Comparison of ENCODE assay signal across 23 cellular contexts in genomic region chr22:36116127-36116526, GRCh38. TPM values are rescaled to one million over a fixed set of nuclear protein-coding genes. Genes with fewer than 3 reads are reported as not detected.
DNase-seq lines count a peak whose midpoint lies in the region; ATAC-seq, FAIRE-seq and TF ChIP-seq lines count a peak whose summit lies in the region.
"Had no signal": no experiment of that assay in that cellular context is flagged by ENCODE, and none has a peak within 500 bp of the region (broad histone marks: within the 10 kb centered on the region; RNA-seq: fewer than 3 reads in every experiment).

No MANE protein-coding gene starts in this region.

- no peaks in the 10 kb centered on the region for H3K4me1 ChIP-seq in kidney (ENCODE audit: control insufficient read depth in 1 of 2, insufficient read depth in 1 of 2, low read depth in 1 of 2, low read length in 2 of 2)
- H3K4me1 ChIP-seq in thyroid gland, result peaks cover 3 to 14% of the 10 kb centered on the region in 2 donors
- no peaks in the 10 kb centered on the region for H3K4me1 ChIP-seq in lower lobe of right lung

- H3K36me3 Mint-ChIP-seq in activated CD8-positive, alpha-beta T cell treated with anti-CD3 and anti-CD28 coated beads for 36 hours (ENCODE audit: low read depth), result no peaks in the 10 kb centered on the region
- H3K36me3 Mint-ChIP-seq: CD4-positive, alpha-beta memory T cell had no signal

- intact Hi-C loops in kidney (cut with DNase I) (no loop called here), thyroid gland (cut with DNase I) (no loop called here), lower lobe of right lung (cut with DNase I) (no loop called here)
- intact Hi-C loops in activated CD8-positive, alpha-beta T cell treated with anti-CD3 and anti-CD28 coated beads for 36 hours (cut with micrococcal nuclease), result no loop called here

- H3K4me3 ChIP-seq in kidney (ENCODE audit: low read length in 2 of 2) (no peak overlapping the region), thyroid gland (replicated peaks in 1 of 3) (no peak overlapping the region), lower lobe of right lung (no peak overlapping the region)
- H3K4me3 ChIP-seq: GM12878, MG63, PC-9 had no signal

- no peak overlapping the region for H3K27ac ChIP-seq in kidney (ENCODE audit: low read depth in 2 of 2, low read length in 2 of 2)
- H3K27ac ChIP-seq in thyroid gland, result peak overlapping the region; percentile 80 to 84 (median 84)
- no peak overlapping the region for H3K27ac ChIP-seq in lower lobe of right lung
- H3K27ac ChIP-seq: PC-9 had no signal

- WGBS in thyroid gland, 2 donors, result 62 to 71% methylated on average over 2 of the region's 2 CpGs

- TF ChIP-seq CTCF in kidney (IDR thresholded peaks at IDR 0.05; ENCODE audit: borderline replicate concordance, extremely low read depth, insufficient read depth), result no peak
- TF ChIP-seq CTCF in thyroid gland (IDR thresholded peaks at IDR 0.05), result no peak
- no peak for TF ChIP-seq CTCF in activated CD8-positive, alpha-beta T cell treated with anti-CD3 and anti-CD28 coated beads for 36 hours (IDR thresholded peaks at IDR 0.05)
- TF ChIP-seq CTCF in lower lobe of right lung (IDR thresholded peaks at IDR 0.05), result no peak

- H3K4me1 Mint-ChIP-seq in activated CD8-positive, alpha-beta T cell treated with anti-CD3 and anti-CD28 coated beads for 36 hours (ENCODE audit: low read depth), result no peaks in the 10 kb centered on the region
- H3K4me1 Mint-ChIP-seq: CD4-positive, alpha-beta memory T cell had no signal

- H3K9ac ChIP-seq in kidney (ENCODE audit: low read length in 2 of 2), result no peak overlapping the region

- H3K9me3 ChIP-seq in kidney (ENCODE audit: control insufficient read depth in 1 of 2, low read length in 2 of 2), result no peaks in the 10 kb centered on the region
- H3K9me3 ChIP-seq in thyroid gland, result no peaks in the 10 kb centered on the region
- H3K9me3 ChIP-seq in lower lobe of right lung, result no peaks in the 10 kb centered on the region
- H3K9me3 ChIP-seq: MG63 had no signal

- no peak for TF ChIP-seq POLR2A in thyroid gland (IDR thresholded peaks at IDR 0.05)

- DNase-seq in amniotic epithelial cell (ENCODE audit: low read depth) (peak; percentile 6), kidney (peak; percentile 18), thyroid gland (peak in 1 of 2 donors; percentile 19), lower lobe of right lung (no peak)
- no peak for DNase-seq in activated CD8-positive, alpha-beta T cell treated with anti-CD3 and anti-CD28 coated beads for 36 hours
- DNase-seq: C1 segment of cervical spinal cord; CD4-positive, alpha-beta memory T cell; COR-L47; DMS53; KG1; MG63; NCI-H2029; NCI-H446 treated with DMSO at 0.1 percent for 48 hours; NCI-H526; NCI-H82; NK-92 treated with Interleukin-12 subunit alpha and Interleukin-12 subunit beta, amount 100 ng/mL, for 24 hours; PC-9 had no signal

- H3K36me3 ChIP-seq in kidney (ENCODE audit: control insufficient read depth in 1 of 2, insufficient read depth in 2 of 2, low read length in 2 of 2) (no peaks in the 10 kb centered on the region), thyroid gland (no peaks in the 10 kb centered on the region), lower lobe of right lung (no peaks in the 10 kb centered on the region)
- H3K36me3 ChIP-seq: MG63 had no signal

- no peak overlapping the region for H3K4me3 Mint-ChIP-seq in activated CD8-positive, alpha-beta T cell treated with anti-CD3 and anti-CD28 coated beads for 36 hours
- H3K4me3 Mint-ChIP-seq: CD4-positive, alpha-beta memory T cell had no signal

- no peak for ATAC-seq in activated CD8-positive, alpha-beta T cell treated with anti-CD3 and anti-CD28 coated beads for 36 hours
- ATAC-seq in lower lobe of right lung (no peak), GM18907 (IDR thresholded peaks at IDR 0.05; ENCODE audit: unreplicated experiment) (no peak)
- ATAC-seq: GM12878, Right ventricle myocardium inferior had no signal

- peaks cover 1% of the 10 kb centered on the region for H3K27me3 Mint-ChIP-seq in activated CD8-positive, alpha-beta T cell treated with anti-CD3 and anti-CD28 coated beads for 36 hours
- H3K27me3 Mint-ChIP-seq: CD4-positive, alpha-beta memory T cell had no signal

- POLR2A ChIA-PET in activated CD8-positive, alpha-beta T cell treated with anti-CD3 and anti-CD28 coated beads for 36 hours (lab: Charles Lee), result no interaction called here

- FAIRE-seq in kidney (lab: Jason Lieb, UNC), result no peak
- FAIRE-seq: G401.6, GM12878 had no signal

- TF ChIP-seq EP300 in Ishikawa (IDR thresholded peaks at IDR 0.05; ENCODE audit: borderline replicate concordance), result no peak

- no peaks in the 10 kb centered on the region for H3K9me3 Mint-ChIP-seq in activated CD8-positive, alpha-beta T cell treated with anti-CD3 and anti-CD28 coated beads for 36 hours
- H3K9me3 Mint-ChIP-seq: CD4-positive, alpha-beta memory T cell had no signal

- CTCF ChIA-PET in activated CD8-positive, alpha-beta T cell treated with anti-CD3 and anti-CD28 coated beads for 36 hours (lab: Charles Lee), result interaction anchor here (2.1 to 8.8 kb wide), 2 partner anchors 8 to 50 kb away, joined by 8 to 43 read pairs; no protein-coding TSS in a partner anchor

- H3K27ac Mint-ChIP-seq in activated CD8-positive, alpha-beta T cell treated with anti-CD3 and anti-CD28 coated beads for 36 hours, result no peak overlapping the region
- H3K27ac Mint-ChIP-seq: CD4-positive, alpha-beta memory T cell had no signal

- H3K27me3 ChIP-seq in thyroid gland (no peaks in the 10 kb centered on the region), lower lobe of right lung (ENCODE audit: low read depth) (no peaks in the 10 kb centered on the region)
- H3K27me3 ChIP-seq: MG63 had no signal

- TF ChIP-seq RAD21 in Ishikawa (IDR thresholded peaks at IDR 0.05; ENCODE audit: low read depth), result no peak

TF ChIP-seq in Ishikawa, 13 proteins besides CTCF, POLR2A, EP300 and RAD21:
- TF ChIP-seq CEBPB (IDR thresholded peaks at IDR 0.05), result peak; percentile 64
- no peak for TF ChIP-seq NFIC (IDR thresholded peaks at IDR 0.05)

RNA-seq across cellular contexts. Expression of gene APOL3, which starts 44.4 kb away (rescaled TPM):
- 43.7 TPM for total RNA-seq in kidney
- polyA plus RNA-seq in kidney (ENCODE audit: insufficient read depth, low read depth, low replicate concordance), result 25.1 TPM
- 10 to 100 TPM; 23.3 to 91.9 (median 59.9) TPM for total RNA-seq in thyroid gland
- 10 to 100 TPM; 44.5 to 46.7 TPM for total RNA-seq in activated CD8-positive, alpha-beta T cell treated with anti-CD3 and anti-CD28 coated beads for 36 hours
- total RNA-seq in lower lobe of right lung, result 77.0 TPM
- total RNA-seq: A673 had no signal

Comparison
In these comparisons a context has a peak if more than half of its experiments do, and no peak if none do; other contexts are left out.
1. DNase-seq: peak in amniotic epithelial cell (single experiment) and kidney (single experiment); none in activated CD8-positive, alpha-beta T cell treated with anti-CD3 and anti-CD28 coated beads for 36 hours (single experiment) and lower lobe of right lung (single experiment).
2. H3K27ac ChIP-seq: peak in thyroid gland (3 of 3); none in kidney (0 of 2) and lower lobe of right lung (single experiment).